In genomic region chr10:69186524-69186923, GRCh38 we compare ENCODE assay signal across 21 cellular contexts. TPM values are rescaled to one million over a fixed set of nuclear protein-coding genes. Genes with fewer than 3 reads are reported as not detected.
"Had no signal": no experiment of that assay in that cellular context is flagged by ENCODE, and none has a peak within 500 bp of the region (broad histone marks: within the 10 kb centered on the region; RNA-seq: fewer than 3 reads in every experiment).

No MANE protein-coding gene starts in this region.

- H3K27me3 Mint-ChIP-seq: dendritic cell treated with granulocyte-macrophage colony-stimulating factor and Interleukin-4, amounts not matched to agents 40 ng/mL and 50 ng/mL, for 4 days; naive thymus-derived CD4-positive, alpha-beta T cell; type B pancreatic cell had no signal

- ATAC-seq: heart left ventricle; left colon; naive thymus-derived CD4-positive, alpha-beta T cell had no signal

- H3K4me3 Mint-ChIP-seq: dendritic cell treated with granulocyte-macrophage colony-stimulating factor and Interleukin-4, amounts not matched to agents 40 ng/mL and 50 ng/mL, for 4 days; naive thymus-derived CD4-positive, alpha-beta T cell; type B pancreatic cell had no signal

- H3K27ac ChIP-seq: heart left ventricle, right atrium auricular region, sigmoid colon, skin epidermis, suprapubic skin, thyroid gland had no signal

- H3K27ac Mint-ChIP-seq: dendritic cell treated with granulocyte-macrophage colony-stimulating factor and Interleukin-4, amounts not matched to agents 40 ng/mL and 50 ng/mL, for 4 days; type B pancreatic cell had no signal

- H3K9me3 Mint-ChIP-seq: dendritic cell treated with granulocyte-macrophage colony-stimulating factor and Interleukin-4, amounts not matched to agents 40 ng/mL and 50 ng/mL, for 4 days; naive thymus-derived CD4-positive, alpha-beta T cell; neural crest cell; type B pancreatic cell had no signal

- DNase-seq: erythroblast; foreskin melanocyte; heart left ventricle; hippocampal formation; left colon; naive thymus-derived CD4-positive, alpha-beta T cell; posterior cingulate gyrus; sigmoid colon; stimulated activated CD4-positive, alpha-beta T cell treated with anti-CD3 and anti-CD28 coated beads, Interleukin-2, amount 100 ng/mL, for 24 hours; stimulated activated CD4-positive, alpha-beta T cell treated with anti-CD3 and anti-CD28 coated beads, Interleukin-4, amount 100 ng/mL, for 4 hours; stimulated activated naive CD4-positive, alpha-beta T cell; thyroid gland had no signal

- H3K9me3 ChIP-seq: heart left ventricle, right atrium auricular region, sigmoid colon, suprapubic skin, thyroid gland had no signal

- H3K27me3 ChIP-seq: heart left ventricle, right atrium auricular region, sigmoid colon, suprapubic skin, thyroid gland had no signal

RNA-seq across cellular contexts. Expression of gene HKDC1, which starts 33.6 kb away (rescaled TPM):
- total RNA-seq: endothelial cell of umbilical vein, lung microvascular endothelial cell, neural crest cell, pulmonary artery endothelial cell, sigmoid colon had no signal
